In the genomic region with DNA sequence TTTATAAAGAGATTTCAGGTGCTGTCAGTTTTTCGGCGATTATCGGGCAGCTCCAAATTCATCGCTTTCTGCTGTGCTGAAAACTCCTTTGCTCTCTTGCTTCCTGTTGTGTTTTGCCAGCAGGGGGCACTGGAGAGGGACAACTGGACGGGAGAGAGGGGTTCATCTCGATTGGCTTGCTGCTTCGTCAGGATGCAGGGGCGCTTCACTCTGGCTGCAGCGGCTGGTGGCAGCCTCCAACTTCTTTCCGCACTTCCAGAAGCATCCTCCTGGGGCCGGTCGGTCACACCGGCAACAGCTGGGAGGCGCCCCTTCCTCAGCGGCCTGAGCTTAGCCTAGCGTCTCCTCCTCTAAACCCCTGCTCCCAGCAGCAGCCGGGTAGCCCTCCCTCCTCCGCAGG, we compare ENCODE assay signal across 8 cellular contexts. TPM values are rescaled to one million over a fixed set of nuclear protein-coding genes. Genes with fewer than 3 reads are reported as not detected.
DNase-seq lines count a peak whose midpoint lies in the region; ATAC-seq and TF ChIP-seq lines count a peak whose summit lies in the region.

No MANE protein-coding gene starts in this region.

- H3K9me3 Mint-ChIP-seq in activated naive CD4-positive, alpha-beta T cell treated with anti-CD3 and anti-CD28 coated beads for 36 hours = no peaks in the 10 kb centered on the region

- no peaks in the 10 kb centered on the region for H3K79me2 ChIP-seq in OCI-LY7 (ENCODE audit: insufficient read depth, low read depth, low read length)

- H3K36me3 Mint-ChIP-seq in activated naive CD4-positive, alpha-beta T cell treated with anti-CD3 and anti-CD28 coated beads for 36 hours (ENCODE audit: low read depth) = no peaks in the 10 kb centered on the region

- no peaks in the 10 kb centered on the region for H3K27me3 Mint-ChIP-seq in activated naive CD4-positive, alpha-beta T cell treated with anti-CD3 and anti-CD28 coated beads for 36 hours (ENCODE audit: low read depth)

- BruUV-seq in OCI-LY7 (replicated peaks; lab: Mats Ljungman, UMichigan) = no TSS peak

- H3K4me3 ChIP-seq in OCI-LY7 (ENCODE audit: low read depth, low read length, poor library complexity, severe bottlenecking) (no peak overlapping the region), rectal smooth muscle tissue (ENCODE audit: low read length) (peak overlapping the region; percentile 19), upper lobe of left lung (peak overlapping the region in 2 of 4 donors; percentile 17 to 20)

- ATAC-seq in left cardiac atrium = peak; percentile 60 to 61
- peak in 1 of 2 donors; percentile 63 for ATAC-seq in upper lobe of left lung (ENCODE audit: low FRiP score in 2 of 2)
- no peak for ATAC-seq in GM18858 (IDR thresholded peaks at IDR 0.05; ENCODE audit: unreplicated experiment)

- H3K9me3 ChIP-seq in OCI-LY7 (ENCODE audit: low read length) = no peaks in the 10 kb centered on the region
- H3K9me3 ChIP-seq in upper lobe of left lung = no peaks in the 10 kb centered on the region

- no peak overlapping the region for H3K4me2 ChIP-seq in OCI-LY7 (ENCODE audit: low read length)

- no peaks in the 10 kb centered on the region for H3K9me2 ChIP-seq in OCI-LY7 (ENCODE audit: insufficient read depth, low read length)

- H3K27me3 ChIP-seq in rectal smooth muscle tissue (ENCODE audit: control insufficient read depth, insufficient read depth, low read length) (no peaks in the 10 kb centered on the region), upper lobe of left lung (no peaks in the 10 kb centered on the region)

- H3K27ac Mint-ChIP-seq in activated naive CD4-positive, alpha-beta T cell treated with anti-CD3 and anti-CD28 coated beads for 36 hours = peak overlapping the region; percentile 30

- 34 to 43% methylated on average over 15 to 18 of the region's 18 CpGs for WGBS in upper lobe of left lung, 2 donors

- peaks cover 37% of the 10 kb centered on the region for H3K4me1 Mint-ChIP-seq in activated naive CD4-positive, alpha-beta T cell treated with anti-CD3 and anti-CD28 coated beads for 36 hours (ENCODE audit: low read depth)

- CTCF ChIA-PET in OCI-LY7 (lab: Charles Lee; ENCODE audit: unreplicated experiment) = no interaction called here
- CTCF ChIA-PET in activated naive CD4-positive, alpha-beta T cell treated with anti-CD3 and anti-CD28 coated beads for 36 hours (lab: Charles Lee) = interaction anchor here (0.6 to 3.2 kb wide), 17 partner anchors 12 to 205 kb away, joined by 3 to 12 read pairs (median 3); no protein-coding TSS in a partner anchor

- peak; percentile 57 for TF ChIP-seq CTCF in GM12873 (IDR thresholded peaks at IDR 0.05; ENCODE audit: insufficient read depth, low read depth, low read length, missing control alignments)
- TF ChIP-seq CTCF in OCI-LY7 (conservative IDR thresholded peaks at IDR 0.05; ENCODE audit: low read length) = peak; percentile 61
- TF ChIP-seq CTCF in upper lobe of left lung (IDR thresholded peaks at IDR 0.05) = peak; percentile 28 to 44 (median 39)

- H3K4me3 Mint-ChIP-seq in activated naive CD4-positive, alpha-beta T cell treated with anti-CD3 and anti-CD28 coated beads for 36 hours = peak overlapping the region; percentile 56

- H3K36me3 ChIP-seq in OCI-LY7 (ENCODE audit: insufficient read depth, low read length) = no peaks in the 10 kb centered on the region
- no peaks in the 10 kb centered on the region for H3K36me3 ChIP-seq in rectal smooth muscle tissue (ENCODE audit: control insufficient read depth, insufficient read depth, low read length)
- no peaks in the 10 kb centered on the region for H3K36me3 ChIP-seq in upper lobe of left lung

- H3K27ac ChIP-seq in OCI-LY7 (ENCODE audit: low read depth, low read length, poor library complexity, severe bottlenecking) (no peak overlapping the region), rectal smooth muscle tissue (ENCODE audit: low read depth, low read length) (no peak overlapping the region), upper lobe of left lung (no peak overlapping the region)

- no peak for TF ChIP-seq POLR2A in upper lobe of left lung (IDR thresholded peaks at IDR 0.05)

- no peaks in the 10 kb centered on the region for H4K20me1 ChIP-seq in OCI-LY7 (ENCODE audit: insufficient read depth, low read length)

- intact Hi-C loops in OCI-LY7 (cut with micrococcal nuclease; ENCODE audit: unreplicated experiment) = loop anchor here (2.0 kb wide), 1 partner anchor 121 kb away; no protein-coding TSS in a partner anchor
- intact Hi-C loops in activated naive CD4-positive, alpha-beta T cell treated with anti-CD3 and anti-CD28 coated beads for 36 hours (cut with micrococcal nuclease) = loop anchor here (1.0 kb wide), 1 partner anchor 121 kb away; no protein-coding TSS in a partner anchor
- intact Hi-C loops in left cardiac atrium (cut with DNase I) = no loop called here

- no peak overlapping the region for H3K9ac ChIP-seq in rectal smooth muscle tissue (ENCODE audit: low read length)

- no peak overlapping the region for H2AFZ ChIP-seq in OCI-LY7 (ENCODE audit: low read length)

- POLR2A ChIA-PET in OCI-LY7 (lab: Charles Lee) = no interaction called here

- DNase-seq in OCI-LY7 (ENCODE audit: low spot score) (peak; percentile 15), left cardiac atrium (peak; percentile 60), upper lobe of left lung (peak; percentile 15 to 37), NCI-H2171 treated with DMSO at 0.1 percent for 48 hours (lab: John Stamatoyannopoulos, UW) (no peak)
- peak; percentile 89 for DNase-seq in activated naive CD4-positive, alpha-beta T cell treated with anti-CD3 and anti-CD28 coated beads for 36 hours

- no peak for TF ChIP-seq EP300 in upper lobe of left lung (IDR thresholded peaks at IDR 0.05)

- H3K4me1 ChIP-seq in OCI-LY7 (ENCODE audit: insufficient read depth, low read length, poor library complexity, severe bottlenecking) (peaks cover 15% of the 10 kb centered on the region), rectal smooth muscle tissue (ENCODE audit: control insufficient read depth, insufficient read depth, low read length) (no peaks in the 10 kb centered on the region), upper lobe of left lung (peaks cover 0 to 10% (median 0%) of the 10 kb centered on the region in 4 donors)

RNA-seq across cellular contexts. Expression of gene MSL3, which starts 29.5 kb away (rescaled TPM):
- total RNA-seq in OCI-LY7 (2014; rRNA removed; shearing (Covaris generic)) = 29.4 and 40.7 TPM in 2 replicates
- 42.5 and 47.7 TPM in 2 replicates for total RNA-seq in OCI-LY7 (2022)
- total RNA-seq in activated naive CD4-positive, alpha-beta T cell treated with anti-CD3 and anti-CD28 coated beads for 36 hours = 10 to 100 TPM; 69.1 to 72.4 TPM
- 10 to 100 TPM; 15.1 to 16.2 TPM for total RNA-seq in left cardiac atrium
- total RNA-seq in upper lobe of left lung = 10 to 100 TPM; 24.6 to 37.7 (median 31.3) TPM

Comparison
In these comparisons a context has a peak if more than half of its experiments do, and no peak if none do; other contexts are left out.
1. intact Hi-C loops: an anchor here in OCI-LY7 (2.0 kb wide) and activated naive CD4-positive, alpha-beta T cell treated with anti-CD3 and anti-CD28 coated beads for 36 hours (1.0 kb wide); none called in left cardiac atrium.